Comparison of ENCODE assay signal across 32 cellular contexts in genomic region chr17:62767997-62768396, GRCh38. TPM values are rescaled to one million over a fixed set of nuclear protein-coding genes. Genes with fewer than 3 reads are reported as not detected.
"Had no signal": no experiment of that assay in that cellular context is flagged by ENCODE, and none has a peak within 500 bp of the region (broad histone marks: within the 10 kb centered on the region; RNA-seq: fewer than 3 reads in every experiment).

No MANE protein-coding gene starts in this region.

- H3K4me1 Mint-ChIP-seq: activated CD4-positive, alpha-beta T cell treated with anti-CD3 and anti-CD28 coated beads for 36 hours; activated CD4-positive, alpha-beta T cell treated with anti-CD3 and anti-CD28 coated beads, Interleukin-2, amount 10 ng/mL, durations not matched to agents 24 days and 14 days; activated naive CD4-positive, alpha-beta T cell treated with anti-CD3 and anti-CD28 coated beads, Interleukin-2, amount 50 U/mL, for 24 hours; activated naive CD8-positive, alpha-beta T cell treated with anti-CD3 and anti-CD28 coated beads for 36 hours; activated naive CD8-positive, alpha-beta T cell treated with anti-CD3 and anti-CD28 coated beads, Interleukin-2, amount 50 U/mL, for 24 hours had no signal

- DNase-seq: activated CD4-positive, alpha-beta memory T cell treated with anti-CD3 and anti-CD28 coated beads for 36 hours; activated CD4-positive, alpha-beta T cell treated with anti-CD3 and anti-CD28 coated beads for 36 hours; activated CD4-positive, alpha-beta T cell treated with anti-CD3 and anti-CD28 coated beads, Interleukin-2, amount 10 ng/mL, durations not matched to agents 24 days and 14 days; activated CD4-positive, CD25-positive, alpha-beta regulatory T cell; activated CD4-positive, CD25-positive, alpha-beta regulatory T cell treated with anti-CD3 and anti-CD28 coated beads, Interleukin-2, amount 50 U/mL, for 72 hours; activated CD8-positive, alpha-beta T cell treated with anti-CD3 and anti-CD28 coated beads, Interleukin-2, amount 10 ng/mL, durations not matched to agents 7 days and 5 days; activated effector memory CD4-positive, alpha-beta T cell treated with anti-CD3 and anti-CD28 coated beads, Interleukin-2, amount 50 U/mL, for 16 hours; activated naive CD4-positive, alpha-beta T cell treated with anti-CD3 and anti-CD28 coated beads for 36 hours; activated naive CD8-positive, alpha-beta T cell treated with anti-CD3 and anti-CD28 coated beads for 36 hours; activated naive CD8-positive, alpha-beta T cell treated with anti-CD3 and anti-CD28 coated beads, Interleukin-2, amount 50 U/mL, for 24 hours; activated T-cell treated with anti-CD3 and anti-CD28 coated beads, Interleukin-2, amount 50 U/mL, for 48 hours; adrenal gland; amygdala; aorta; body of pancreas; caudate nucleus; effector CD8-positive, alpha-beta T cell; esophagus squamous epithelium; foreskin melanocyte; T-helper 2 cell had no signal

- H3K36me3 Mint-ChIP-seq: activated CD4-positive, alpha-beta memory T cell treated with anti-CD3 and anti-CD28 coated beads for 36 hours; activated naive CD4-positive, alpha-beta T cell treated with anti-CD3 and anti-CD28 coated beads, Interleukin-2, amount 50 U/mL, for 24 hours had no signal

- H3K9me3 Mint-ChIP-seq: activated CD4-positive, alpha-beta T cell treated with anti-CD3 and anti-CD28 coated beads, Interleukin-2, amount 10 ng/mL, durations not matched to agents 24 days and 14 days; activated naive CD4-positive, alpha-beta T cell treated with anti-CD3 and anti-CD28 coated beads for 36 hours; activated naive CD4-positive, alpha-beta T cell treated with anti-CD3 and anti-CD28 coated beads, Interleukin-2, amount 50 U/mL, for 24 hours had no signal

- H3K4me3 ChIP-seq: adrenal gland, body of pancreas, esophagus squamous epithelium, gastroesophageal sphincter had no signal

- H3K4me1 ChIP-seq: adrenal gland, body of pancreas, esophagus squamous epithelium, gastroesophageal sphincter had no signal

- H3K36me3 ChIP-seq: adrenal gland, esophagus squamous epithelium, gastroesophageal sphincter had no signal

- H3K27me3 ChIP-seq: adrenal gland, body of pancreas, gastroesophageal sphincter had no signal

- FAIRE-seq: colon, endometrium, endothelial cell of umbilical vein had no signal

- H3K27ac Mint-ChIP-seq: activated CD4-positive, alpha-beta memory T cell treated with anti-CD3 and anti-CD28 coated beads for 36 hours; activated CD4-positive, alpha-beta T cell treated with anti-CD3 and anti-CD28 coated beads for 36 hours; activated CD4-positive, alpha-beta T cell treated with anti-CD3 and anti-CD28 coated beads, Interleukin-2, amount 10 ng/mL, durations not matched to agents 24 days and 14 days; activated CD8-positive, alpha-beta T cell treated with anti-CD3 and anti-CD28 coated beads, Interleukin-2, amount 10 ng/mL, durations not matched to agents 7 days and 5 days; activated naive CD4-positive, alpha-beta T cell treated with anti-CD3 and anti-CD28 coated beads for 36 hours; activated naive CD4-positive, alpha-beta T cell treated with anti-CD3 and anti-CD28 coated beads, Interleukin-2, amount 50 U/mL, for 24 hours; activated naive CD8-positive, alpha-beta T cell treated with anti-CD3 and anti-CD28 coated beads for 36 hours; activated naive CD8-positive, alpha-beta T cell treated with anti-CD3 and anti-CD28 coated beads, Interleukin-2, amount 50 U/mL, for 24 hours; activated T-helper 1 cell treated with anti-CD3 and anti-CD28 coated beads, Interleukin-12 subunit alpha, Interleukin-12 subunit beta, Interleukin-2, Interleukin-4 antibody, amounts not matched to agents 30 ng/mL and 10 ng/mL and 1 ng/mL, durations not matched to agents 14 hours and 24 hours and 36 hours; activated T-helper 2 cell treated with anti-CD3 and anti-CD28 coated beads, Interferon-gamma antibody, Interleukin-2, Interleukin-4, amounts not matched to agents 10 μg/mL and 5 μg/mL and 100 μg/mL, durations not matched to agents 14 hours and 24 hours and 36 hours had no signal

- H3K27me3 Mint-ChIP-seq: activated naive CD4-positive, alpha-beta T cell treated with anti-CD3 and anti-CD28 coated beads, Interleukin-2, amount 50 U/mL, for 24 hours had no signal

- ATAC-seq: activated CD4-positive, alpha-beta T cell treated with anti-CD3 and anti-CD28 coated beads for 36 hours; activated CD8-positive, alpha-beta T cell treated with anti-CD3 and anti-CD28 coated beads, Interleukin-2, amount 10 ng/mL, durations not matched to agents 7 days and 5 days; activated naive CD8-positive, alpha-beta T cell treated with anti-CD3 and anti-CD28 coated beads, Interleukin-2, amount 50 U/mL, for 24 hours; body of pancreas; gastroesophageal sphincter had no signal

- H3K4me3 Mint-ChIP-seq: activated CD4-positive, alpha-beta memory T cell treated with anti-CD3 and anti-CD28 coated beads for 36 hours; activated CD4-positive, alpha-beta T cell treated with anti-CD3 and anti-CD28 coated beads for 36 hours; activated CD4-positive, alpha-beta T cell treated with anti-CD3 and anti-CD28 coated beads, Interleukin-2, amount 10 ng/mL, durations not matched to agents 24 days and 14 days; activated CD8-positive, alpha-beta T cell treated with anti-CD3 and anti-CD28 coated beads, Interleukin-2, amount 10 ng/mL, durations not matched to agents 7 days and 5 days; activated naive CD4-positive, alpha-beta T cell treated with anti-CD3 and anti-CD28 coated beads for 36 hours; activated naive CD4-positive, alpha-beta T cell treated with anti-CD3 and anti-CD28 coated beads, Interleukin-2, amount 50 U/mL, for 24 hours; activated naive CD8-positive, alpha-beta T cell treated with anti-CD3 and anti-CD28 coated beads for 36 hours; activated naive CD8-positive, alpha-beta T cell treated with anti-CD3 and anti-CD28 coated beads, Interleukin-2, amount 50 U/mL, for 24 hours; activated T-helper 1 cell treated with anti-CD3 and anti-CD28 coated beads, Interleukin-12 subunit alpha, Interleukin-12 subunit beta, Interleukin-2, Interleukin-4 antibody, amounts not matched to agents 30 ng/mL and 10 ng/mL and 1 ng/mL, durations not matched to agents 14 hours and 24 hours and 36 hours had no signal

- H3K9me3 ChIP-seq: adrenal gland, body of pancreas, esophagus squamous epithelium, gastroesophageal sphincter had no signal

- H3K27ac ChIP-seq: adrenal gland, body of pancreas, epithelial cell of prostate, esophagus squamous epithelium, gastroesophageal sphincter had no signal

RNA-seq across cellular contexts. Expression of gene MARCHF10, which starts 40.1 kb away (rescaled TPM):
- total RNA-seq: activated CD4-positive, alpha-beta memory T cell treated with anti-CD3 and anti-CD28 coated beads for 36 hours; activated CD4-positive, alpha-beta T cell treated with anti-CD3 and anti-CD28 coated beads for 36 hours; activated CD4-positive, alpha-beta T cell treated with anti-CD3 and anti-CD28 coated beads, Interleukin-2, amount 10 ng/mL, durations not matched to agents 24 days and 14 days; activated CD8-positive, alpha-beta T cell treated with anti-CD3 and anti-CD28 coated beads, Interleukin-2, amount 10 ng/mL, durations not matched to agents 7 days and 5 days; activated naive CD4-positive, alpha-beta T cell treated with anti-CD3 and anti-CD28 coated beads for 36 hours; activated naive CD8-positive, alpha-beta T cell treated with anti-CD3 and anti-CD28 coated beads for 36 hours; activated T-helper 1 cell treated with anti-CD3 and anti-CD28 coated beads, Interleukin-12 subunit alpha, Interleukin-12 subunit beta, Interleukin-2, Interleukin-4 antibody, amounts not matched to agents 30 ng/mL and 10 ng/mL and 1 ng/mL, durations not matched to agents 14 hours and 24 hours and 36 hours; activated T-helper 2 cell treated with anti-CD3 and anti-CD28 coated beads, Interferon-gamma antibody, Interleukin-2, Interleukin-4, amounts not matched to agents 10 μg/mL and 5 μg/mL and 100 μg/mL, durations not matched to agents 14 hours and 24 hours and 36 hours; adrenal gland; aorta; dermis microvascular lymphatic vessel endothelial cell; endothelial cell of umbilical vein; esophagus squamous epithelium; glomerular endothelial cell; T-helper 1 cell treated with Interleukin-12 subunit alpha and Interleukin-12 subunit beta and Interleukin-4 antibody, amounts not matched to agents 30 ng/mL and 1 ng/mL, for 36 hours had no signal
- polyA plus RNA-seq: aorta, fibroblast of lung had no signal
